Comparison of ENCODE assay signal across 8 cellular contexts in genomic region chr1:46532498-46533178, GRCh38. TPM values are rescaled to one million over a fixed set of nuclear protein-coding genes. Genes with fewer than 3 reads are reported as not detected.
DNase-seq lines count a peak whose midpoint lies in the region; ATAC-seq and TF ChIP-seq lines count a peak whose summit lies in the region.

No MANE protein-coding gene starts in this region.

- peak in 1 of 2 donors; percentile 19 for TF ChIP-seq POLR2A in tibial nerve (IDR thresholded peaks at IDR 0.05)

- peaks cover 72% of the 10 kb centered on the region for H3K27me3 ChIP-seq in BLaER1
- H3K27me3 ChIP-seq in tibial nerve = peaks cover 0 to 18% of the 10 kb centered on the region in 2 donors

- peaks cover 6% of the 10 kb centered on the region; the same call in 1 of the 2 replicates for H3K4me1 ChIP-seq in BLaER1
- peaks cover 0 to 21% (median 0%) of the 10 kb centered on the region in 4 donors for H3K4me1 ChIP-seq in tibial nerve

- H3K9ac ChIP-seq in BLaER1 = no peak overlapping the region

- peak overlapping the region; percentile 65 for H3K4me3 ChIP-seq in BLaER1
- H3K4me3 ChIP-seq in tibial nerve = peak overlapping the region in 3 of 4 donors; percentile 33 to 51 (median 40)

- H3K36me3 ChIP-seq in BLaER1 = no peaks in the 10 kb centered on the region
- H3K36me3 ChIP-seq in tibial nerve = no peaks in the 10 kb centered on the region

- H3K9me3 ChIP-seq in BLaER1 (peaks cover 12% of the 10 kb centered on the region), tibial nerve (no peaks in the 10 kb centered on the region)

- DNase-seq in GM20000 (ENCODE audit: low spot score) (peak; percentile 88), RPMI7951 (ENCODE audit: low read depth) (peak; percentile 22), globus pallidus (ENCODE audit: low spot score) (peak; percentile 35), posterior cingulate gyrus (peak; percentile 49 to 94 (median 65)), tibial nerve (ENCODE audit: low spot score in 2 of 2) (peak; percentile 29 to 56)
- DNase-seq in activated naive CD4-positive, alpha-beta T cell (lab: John Stamatoyannopoulos, UW) = peak; percentile 27 to 69 (median 46)

- peak overlapping the region; percentile 85 for H3K4me2 ChIP-seq in BLaER1

- WGBS in tibial nerve, 2 donors = 2% methylated on average over 21 to 28 of the region's 31 CpGs

- intact Hi-C loops in posterior cingulate gyrus (cut with DNase I) = loop anchor here (5.0 kb wide), 1 partner anchor 195 kb away; no protein-coding TSS in a partner anchor

- H3K27ac ChIP-seq in BLaER1 (no peak overlapping the region), tibial nerve (peak overlapping the region in 3 of 4 donors; percentile 8 to 76 (median 35))

- no peak for ATAC-seq in HG02870 (IDR thresholded peaks at IDR 0.05; ENCODE audit: unreplicated experiment)

- peaks cover 12% of the 10 kb centered on the region; the same call in 1 of the 2 replicates for H4K20me1 ChIP-seq in BLaER1

- TF ChIP-seq EP300 in tibial nerve (IDR thresholded peaks at IDR 0.05) = no peak

- TF ChIP-seq CTCF in GM20000 (IDR thresholded peaks at IDR 0.05; ENCODE audit: extremely low read depth, missing control alignments) (peak; percentile 61), tibial nerve (IDR thresholded peaks at IDR 0.05) (peak; percentile 60 to 85 (median 74))

RNA-seq across cellular contexts. Expression of gene KNCN, which starts 18.8 kb away (rescaled TPM):
- not detected in 2 replicates for total RNA-seq in RPMI7951 (2014; rRNA removed; shearing (Covaris generic))
- not detected for total RNA-seq in tibial nerve

RNA-seq across cellular contexts. Expression of gene DMBX1, which starts 43.0 kb away (rescaled TPM):
- not detected in 2 replicates for total RNA-seq in RPMI7951 (2014; rRNA removed; shearing (Covaris generic))
- total RNA-seq in tibial nerve = not detected

Comparison
In these comparisons a context has a peak if more than half of its experiments do, and no peak if none do; other contexts are left out.
1. DNase-seq: peak in every context shown above with its lines; median percentile 88 in GM20000; 65 in posterior cingulate gyrus; 46 in activated naive CD4-positive, alpha-beta T cell; 42 in tibial nerve; 35 in globus pallidus; 22 in RPMI7951.